ENCODE assay signal across 24 cellular contexts in genomic region chr21:42929969-42930368, GRCh38. TPM values are rescaled to one million over a fixed set of nuclear protein-coding genes. Genes with fewer than 3 reads are reported as not detected.
DNase-seq lines count a peak whose midpoint lies in the region; ATAC-seq and TF ChIP-seq lines count a peak whose summit lies in the region.
"Had no signal": no experiment of that assay in that cellular context is flagged by ENCODE, and none has a peak within 500 bp of the region (broad histone marks: within the 10 kb centered on the region; RNA-seq: fewer than 3 reads in every experiment).

No MANE protein-coding gene starts in this region.

- no peaks in the 10 kb centered on the region for H3K9me3 Mint-ChIP-seq in H9
- no peaks in the 10 kb centered on the region for H3K9me3 Mint-ChIP-seq in activated CD4-positive, alpha-beta T cell treated with anti-CD3 and anti-CD28 coated beads, Interleukin-2, amount 10 ng/mL, durations not matched to agents 7 days and 5 days
- H3K9me3 Mint-ChIP-seq: CD4-positive, CD25-positive, alpha-beta regulatory T cell had no signal

- no peaks in the 10 kb centered on the region for H4K20me1 ChIP-seq in H9 (ENCODE audit: control insufficient read depth, insufficient read depth, insufficient read length)

- H3K4ac ChIP-seq in H9 (ENCODE audit: low read depth, low read length) = no peak overlapping the region
- no peak overlapping the region for H3K4ac ChIP-seq in mesenchymal stem cell (ENCODE audit: low read depth in 1 of 2, low read length in 2 of 2)

- H3K79me2 ChIP-seq in H9 (ENCODE audit: insufficient read depth, low read length) = no peaks in the 10 kb centered on the region; the same call in 1 of the 2 replicates

- CTCF ChIA-PET in activated CD4-positive, alpha-beta T cell treated with anti-CD3 and anti-CD28 coated beads, Interleukin-2, amount 10 ng/mL, durations not matched to agents 7 days and 5 days (lab: Charles Lee) = no interaction called here

- H4K91ac ChIP-seq in H9 (ENCODE audit: insufficient read length, low read depth, low read length) (no peak overlapping the region), mesenchymal stem cell (ENCODE audit: low read length) (peak overlapping the region; percentile 6)

- H3K9me3 ChIP-seq in H9 (ENCODE audit: control insufficient read depth, low read depth, low read length) = no peaks in the 10 kb centered on the region
- H3K9me3 ChIP-seq in T-helper 17 cell (ENCODE audit: control insufficient read depth, low read length, poor library complexity, severe bottlenecking) = no peaks in the 10 kb centered on the region
- H3K9me3 ChIP-seq in mesenchymal stem cell (ENCODE audit: control insufficient read depth, low read length) = no peaks in the 10 kb centered on the region
- H3K9me3 ChIP-seq: SK-N-SH had no signal

- no peaks in the 10 kb centered on the region for H3K79me1 ChIP-seq in H9 (ENCODE audit: insufficient read depth, low read depth, low read length, poor library complexity, severe bottlenecking)
- H3K79me1 ChIP-seq in mesenchymal stem cell (replicated peaks; ENCODE audit: low read length, poor library complexity, severe bottlenecking) = no peaks in the 10 kb centered on the region

- H3K23ac ChIP-seq in H9 (ENCODE audit: insufficient read length, low read depth, low read length) (no peak overlapping the region), mesenchymal stem cell (ENCODE audit: low read length in 2 of 2) (no peak overlapping the region)

- H2BK5ac ChIP-seq in H9 (ENCODE audit: insufficient read length, low read length) (no peak overlapping the region), mesenchymal stem cell (ENCODE audit: low read depth, low read length, poor library complexity, severe bottlenecking) (no peak overlapping the region)

- H3K56ac ChIP-seq in H9 (ENCODE audit: insufficient read length, low read depth, low read length) = no peak overlapping the region

- H3K4me3 ChIP-seq in mesenchymal stem cell (ENCODE audit: insufficient read depth in 1 of 2, low read depth in 1 of 2, low read length in 2 of 2) = no peak overlapping the region
- H3K4me3 ChIP-seq: GM23248 had no signal

- H3K27me3 Mint-ChIP-seq in H9 (ENCODE audit: low read depth) (peaks cover 1% of the 10 kb centered on the region; the same call in 1 of the 2 replicates), T-helper 17 cell (no peaks in the 10 kb centered on the region)
- no peaks in the 10 kb centered on the region for H3K27me3 Mint-ChIP-seq in activated CD4-positive, alpha-beta T cell treated with anti-CD3 and anti-CD28 coated beads, Interleukin-2, amount 10 ng/mL, durations not matched to agents 7 days and 5 days

- H2AFZ ChIP-seq in H9 (ENCODE audit: low read length) (no peak overlapping the region), mesenchymal stem cell (ENCODE audit: low read depth, low read length) (no peak overlapping the region)
- H2AFZ ChIP-seq: GM23248 had no signal

- H2BK15ac ChIP-seq in H9 (ENCODE audit: low read depth, low read length) (no peak overlapping the region), mesenchymal stem cell (ENCODE audit: low read depth, poor library complexity, severe bottlenecking) (no peak overlapping the region)

- TF ChIP-seq CTCF in H9 (conservative IDR thresholded peaks at IDR 0.05) = no peak

- H3K36me3 Mint-ChIP-seq in H9 (ENCODE audit: insufficient read depth in 1 of 3, low read depth in 3 of 3) (peaks cover 5 to 7% (median 7%) of the 10 kb centered on the region in 3 experiments; a peak in 3 of 7 replicates), T-helper 17 cell (ENCODE audit: low read depth) (peaks cover 2% of the 10 kb centered on the region)
- H3K36me3 Mint-ChIP-seq in activated CD4-positive, alpha-beta T cell treated with anti-CD3 and anti-CD28 coated beads, Interleukin-2, amount 10 ng/mL, durations not matched to agents 7 days and 5 days (ENCODE audit: low read depth) = no peaks in the 10 kb centered on the region
- H3K36me3 Mint-ChIP-seq: CD4-positive, CD25-positive, alpha-beta regulatory T cell had no signal

- no peak overlapping the region; a peak in 1 of 5 replicates for H3K4me3 Mint-ChIP-seq in H9
- no peak overlapping the region for H3K4me3 Mint-ChIP-seq in T-helper 17 cell
- H3K4me3 Mint-ChIP-seq in activated CD4-positive, alpha-beta T cell treated with anti-CD3 and anti-CD28 coated beads, Interleukin-2, amount 10 ng/mL, durations not matched to agents 7 days and 5 days = no peak overlapping the region
- H3K4me3 Mint-ChIP-seq: CD4-positive, CD25-positive, alpha-beta regulatory T cell had no signal

- H3K4me1 ChIP-seq in H9 (ENCODE audit: insufficient read depth, low read length) (peaks cover 2% of the 10 kb centered on the region; the same call in 1 of the 2 replicates), mesenchymal stem cell (ENCODE audit: control insufficient read depth, insufficient read depth, low read depth, low read length) (peaks cover 1% of the 10 kb centered on the region)

- H3T11ph ChIP-seq in H9 (ENCODE audit: low read length) = no peak overlapping the region

- no peak overlapping the region for H3K14ac ChIP-seq in H9 (ENCODE audit: insufficient read depth, low read length)
- H3K14ac ChIP-seq in mesenchymal stem cell (ENCODE audit: low read length in 2 of 2) = no peak overlapping the region

- H2BK12ac ChIP-seq in H9 (ENCODE audit: insufficient read length, low read depth, low read length) (no peak overlapping the region), mesenchymal stem cell (ENCODE audit: low read length in 2 of 2) (no peak overlapping the region)

- no CpG with 5 or more reads among the region's 3 CpGs for WGBS in H9 (ENCODE audit: extremely low coverage, insufficient read length, low lambda C conversion rate)
- 54% methylated on average over 3 of the region's 3 CpGs for WGBS in mesenchymal stem cell

- ATAC-seq in T-helper 17 cell = no peak
- ATAC-seq: HepG2, Panc1 had no signal

- H3K9ac ChIP-seq in H9 (ENCODE audit: extremely low read depth, insufficient read length, low read length) (no peak overlapping the region), mesenchymal stem cell (ENCODE audit: low read length) (no peak overlapping the region)
- H3K9ac ChIP-seq: GM23248, SK-N-SH had no signal

- H3K4me2 ChIP-seq in H9 (ENCODE audit: insufficient read depth, insufficient read length, low read length) = no peak overlapping the region
- no peak overlapping the region for H3K4me2 ChIP-seq in mesenchymal stem cell (ENCODE audit: low read length, poor library complexity, severe bottlenecking)
- H3K4me2 ChIP-seq: SK-N-SH had no signal

- POLR2A ChIA-PET in activated CD4-positive, alpha-beta T cell treated with anti-CD3 and anti-CD28 coated beads, Interleukin-2, amount 10 ng/mL, durations not matched to agents 7 days and 5 days (lab: Charles Lee) = no interaction called here

- H3K27me3 ChIP-seq in H9 (ENCODE audit: insufficient read depth, low read length) (no peaks in the 10 kb centered on the region), mesenchymal stem cell (ENCODE audit: control insufficient read depth in 1 of 2, insufficient read depth in 1 of 2, low read length in 2 of 2) (no peaks in the 10 kb centered on the region)

- DNase-seq in H9 = no peak
- no peak for DNase-seq in T-helper 17 cell
- no peak for DNase-seq in mesenchymal stem cell
- DNase-seq in NCI-H2171 treated with DMSO at 0.1 percent for 48 hours (lab: John Stamatoyannopoulos, UW) = no peak
- no peak for DNase-seq in activated CD4-positive, alpha-beta T cell treated with anti-CD3 and anti-CD28 coated beads, Interleukin-2, amount 10 ng/mL, durations not matched to agents 7 days and 5 days
- no peak for DNase-seq in central memory CD4-positive, alpha-beta T cell
- DNase-seq in Kasumi-1 (lab: John Stamatoyannopoulos, UW) = no peak
- DNase-seq: CD4-positive, CD25-positive, alpha-beta regulatory T cell; COR-L47; DND-41; GM23248; KG1; NCI-H1105; NCI-H146; NCI-H2029; NCI-H345; NCI-H524; NCI-H774; NK-92 treated with Interleukin-12 subunit alpha and Interleukin-12 subunit beta, amount 100 ng/mL, for 24 hours; SIG-M5; SK-N-SH had no signal

- no peaks in the 10 kb centered on the region for H3K23me2 ChIP-seq in H9 (ENCODE audit: insufficient read length, low read depth, low read length, poor library complexity, severe bottlenecking)

- no peak overlapping the region for H4K5ac ChIP-seq in H9 (ENCODE audit: insufficient read length, low read depth, low read length)

- H2BK20ac ChIP-seq in H9 (ENCODE audit: low read depth, low read length, poor library complexity, severe bottlenecking) = no peak overlapping the region

- H3K18ac ChIP-seq in H9 (ENCODE audit: insufficient read length, low read depth, low read length) (no peak overlapping the region), mesenchymal stem cell (ENCODE audit: low read depth in 1 of 2, low read length in 2 of 2) (no peak overlapping the region)

- H3K36me3 ChIP-seq in mesenchymal stem cell (ENCODE audit: control insufficient read depth in 1 of 2, insufficient read depth in 2 of 2, low read depth in 1 of 2, low read length in 2 of 2) = peaks cover 0 to 3% of the 10 kb centered on the region in 2 experiments

- H3K27ac Mint-ChIP-seq in H9 (peak overlapping the region; percentile 10 to 75 (median 29); a peak in 3 of 7 replicates), T-helper 17 cell (peak overlapping the region; percentile 41)
- H3K27ac Mint-ChIP-seq in activated CD4-positive, alpha-beta T cell treated with anti-CD3 and anti-CD28 coated beads, Interleukin-2, amount 10 ng/mL, durations not matched to agents 7 days and 5 days = no peak overlapping the region
- H3K27ac Mint-ChIP-seq: CD4-positive, CD25-positive, alpha-beta regulatory T cell had no signal

- H3K27ac ChIP-seq in H9 (ENCODE audit: insufficient read length, low read depth, low read length) (no peak overlapping the region), mesenchymal stem cell (ENCODE audit: low read length, poor library complexity, severe bottlenecking) (no peak overlapping the region)
- H3K27ac ChIP-seq: GM23248 had no signal

- no peak overlapping the region for H2AK5ac ChIP-seq in H9 (ENCODE audit: insufficient read length, low read length)
- no peak overlapping the region for H2AK5ac ChIP-seq in mesenchymal stem cell (ENCODE audit: low read length, severe bottlenecking)

- H2BK120ac ChIP-seq in H9 (ENCODE audit: low read depth, low read length, poor library complexity, severe bottlenecking) (no peak overlapping the region), mesenchymal stem cell (ENCODE audit: low read depth, low read length) (no peak overlapping the region)

- H4K8ac ChIP-seq in H9 (replicated peaks; ENCODE audit: insufficient read length, low read depth, low read length) (no peak overlapping the region), mesenchymal stem cell (ENCODE audit: low read length) (no peak overlapping the region)

- H3K4me1 Mint-ChIP-seq in H9 (peaks cover 44 to 50% of the 10 kb centered on the region in 2 experiments), T-helper 17 cell (no peaks in the 10 kb centered on the region)
- H3K4me1 Mint-ChIP-seq in activated CD4-positive, alpha-beta T cell treated with anti-CD3 and anti-CD28 coated beads, Interleukin-2, amount 10 ng/mL, durations not matched to agents 7 days and 5 days = peaks cover 13% of the 10 kb centered on the region

RNA-seq across cellular contexts. Expression of gene ERVH48-1, which starts 4.5 kb away (rescaled TPM):
- total RNA-seq in H9 (2021) (234 and 238 TPM in 2 replicates), T-helper 17 cell (not detected)
- polyA plus RNA-seq in mesenchymal stem cell (2013, experiment 1 of 2) = 0.54 TPM
- polyA plus RNA-seq in mesenchymal stem cell (2013, experiment 2 of 2) = 0.60 TPM
- 1 to 10 TPM; 5.4 to 6.4 TPM for total RNA-seq in activated CD4-positive, alpha-beta T cell treated with anti-CD3 and anti-CD28 coated beads, Interleukin-2, amount 10 ng/mL, durations not matched to agents 7 days and 5 days
- total RNA-seq: CD4-positive, CD25-positive, alpha-beta regulatory T cell; GM23248; HepG2 had no signal
- polyA plus RNA-seq: BJ, GM23248, SK-N-SH had no signal

RNA-seq across cellular contexts. Expression of gene NDUFV3, which starts 36.9 kb away (rescaled TPM):
- 32.6 and 35.6 TPM in 2 replicates for total RNA-seq in H9 (2021)
- 10 to 100 TPM; 17.8 to 18.0 TPM for total RNA-seq in T-helper 17 cell
- polyA plus RNA-seq in mesenchymal stem cell (2013, experiment 1 of 2) = 38.6 TPM
- 39.6 TPM for polyA plus RNA-seq in mesenchymal stem cell (2013, experiment 2 of 2)
- total RNA-seq in activated CD4-positive, alpha-beta T cell treated with anti-CD3 and anti-CD28 coated beads, Interleukin-2, amount 10 ng/mL, durations not matched to agents 7 days and 5 days = 10 to 100 TPM; 25.0 to 27.0 TPM

RNA-seq across cellular contexts. Expression of gene PKNOX1, which starts 44.4 kb away (rescaled TPM):
- 38.1 and 43.4 TPM in 2 replicates for total RNA-seq in H9 (2021)
- 10 to 100 TPM; 11.5 to 15.3 TPM for total RNA-seq in T-helper 17 cell
- polyA plus RNA-seq in mesenchymal stem cell (2013, experiment 1 of 2) = 10.6 TPM
- polyA plus RNA-seq in mesenchymal stem cell (2013, experiment 2 of 2) = 10.5 TPM
- 10 to 100 TPM; 28.7 to 30.1 TPM for total RNA-seq in activated CD4-positive, alpha-beta T cell treated with anti-CD3 and anti-CD28 coated beads, Interleukin-2, amount 10 ng/mL, durations not matched to agents 7 days and 5 days

RNA-seq across cellular contexts. Expression of gene WDR4, which starts 50.6 kb away (rescaled TPM):
- total RNA-seq in H9 (2021) (53.0 and 54.4 TPM in 2 replicates), T-helper 17 cell (10 to 100 TPM; 15.4 to 23.5 TPM)
- polyA plus RNA-seq in mesenchymal stem cell (2013, experiment 1 of 2) = 6.9 TPM
- polyA plus RNA-seq in mesenchymal stem cell (2013, experiment 2 of 2) = 6.9 TPM
- 10 to 100 TPM; 23.9 to 32.7 TPM for total RNA-seq in activated CD4-positive, alpha-beta T cell treated with anti-CD3 and anti-CD28 coated beads, Interleukin-2, amount 10 ng/mL, durations not matched to agents 7 days and 5 days

Comparison
In these comparisons a context has a peak if more than half of its experiments do, and no peak if none do; other contexts are left out.
1. RNA of gene ERVH48-1, which starts 4.5 kb away (total RNA-seq): 234 to 238 TPM in H9; 5.4 to 6.4 TPM in activated CD4-positive, alpha-beta T cell treated with anti-CD3 and anti-CD28 coated beads, Interleukin-2, amount 10 ng/mL, durations not matched to agents 7 days and 5 days and not detected in T-helper 17 cell; every median in the first group is over 10 times any median in the second.